Comparison of ENCODE assay signal across 18 cellular contexts in the genomic region with DNA sequence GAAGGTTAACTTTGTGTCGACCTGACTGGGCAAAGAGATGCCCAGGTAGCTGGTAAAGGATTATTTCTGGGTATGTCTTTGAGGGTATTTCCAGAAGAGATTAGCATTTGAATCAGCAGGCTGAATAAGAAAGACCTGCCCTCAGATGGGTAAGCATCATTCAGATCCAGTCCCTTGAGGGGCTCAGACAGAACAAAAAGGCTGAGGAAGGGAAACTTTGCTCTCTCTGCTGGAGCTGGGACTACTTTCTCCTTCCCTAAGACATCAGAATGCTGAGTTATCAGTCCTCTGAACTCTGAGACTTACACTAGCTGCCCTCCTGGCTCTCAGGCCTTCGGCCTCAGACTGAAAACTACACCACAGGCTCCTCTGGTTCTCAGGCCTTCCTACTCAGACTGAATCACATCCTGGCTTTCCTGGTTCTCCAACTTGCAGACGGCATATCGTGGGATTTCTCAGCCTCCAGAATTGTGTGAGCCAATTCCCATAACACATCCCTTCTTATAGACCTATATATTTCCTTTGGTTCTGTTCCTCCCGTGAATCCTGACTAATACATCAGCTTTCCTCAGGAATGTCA.
DNase-seq lines count a peak whose midpoint lies in the region; ATAC-seq and TF ChIP-seq lines count a peak whose summit lies in the region.
"Had no signal": no experiment of that assay in that cellular context is flagged by ENCODE, and none has a peak within 500 bp of the region (broad histone marks: within the 10 kb centered on the region; RNA-seq: fewer than 3 reads in every experiment).

No MANE protein-coding gene starts in this region.

- no peak overlapping the region for H3K27ac Mint-ChIP-seq in neural progenitor cell
- H3K27ac Mint-ChIP-seq: activated CD4-positive, alpha-beta memory T cell treated with anti-CD3 and anti-CD28 coated beads for 36 hours; activated T-helper 1 cell treated with anti-CD3 and anti-CD28 coated beads, Interleukin-12 subunit alpha, Interleukin-12 subunit beta, Interleukin-2, Interleukin-4 antibody, amounts not matched to agents 30 ng/mL and 10 ng/mL and 1 ng/mL, durations not matched to agents 14 hours and 24 hours and 36 hours; stimulated activated naive CD8-positive, alpha-beta T cell treated with anti-CD3 and anti-CD28 coated beads, Interleukin-15, Interleukin-2, amounts not matched to agents 100 ng/mL and 50 ng/mL, for 24 hours had no signal

- H3K27ac ChIP-seq in RWPE2 (ENCODE audit: poor library complexity, severe bottlenecking) (no peak overlapping the region), neural progenitor cell (peak overlapping the region; percentile 77)
- H3K27ac ChIP-seq: BLaER1, KMS-11 had no signal

- no peaks in the 10 kb centered on the region for H3K27me3 Mint-ChIP-seq in neural progenitor cell (ENCODE audit: insufficient read depth, low read depth)
- H3K27me3 Mint-ChIP-seq: activated CD4-positive, alpha-beta memory T cell treated with anti-CD3 and anti-CD28 coated beads for 36 hours; stimulated activated naive CD8-positive, alpha-beta T cell treated with anti-CD3 and anti-CD28 coated beads, Interleukin-15, Interleukin-2, amounts not matched to agents 100 ng/mL and 50 ng/mL, for 24 hours had no signal

- no peak overlapping the region for H3K4me2 ChIP-seq in neural progenitor cell
- H3K4me2 ChIP-seq: BLaER1, KMS-11 had no signal

- H3K36me3 ChIP-seq in RWPE2 (ENCODE audit: low read depth) (no peaks in the 10 kb centered on the region), neural progenitor cell (no peaks in the 10 kb centered on the region)
- H3K36me3 ChIP-seq: BLaER1 had no signal

- H3K4me1 ChIP-seq in RWPE2 (ENCODE audit: insufficient read depth, poor library complexity, severe bottlenecking) (no peaks in the 10 kb centered on the region), neural progenitor cell (peaks cover 47% of the 10 kb centered on the region)
- H3K4me1 ChIP-seq: BLaER1 had no signal

- no peaks in the 10 kb centered on the region for H3K9me3 Mint-ChIP-seq in neural progenitor cell
- H3K9me3 Mint-ChIP-seq: activated T-helper 1 cell treated with anti-CD3 and anti-CD28 coated beads, Interleukin-12 subunit alpha, Interleukin-12 subunit beta, Interleukin-2, Interleukin-4 antibody, amounts not matched to agents 30 ng/mL and 10 ng/mL and 1 ng/mL, durations not matched to agents 14 hours and 24 hours and 36 hours; stimulated activated naive CD8-positive, alpha-beta T cell treated with anti-CD3 and anti-CD28 coated beads, Interleukin-15, Interleukin-2, amounts not matched to agents 100 ng/mL and 50 ng/mL, for 24 hours had no signal

- H3K9me3 ChIP-seq in RWPE2 (ENCODE audit: severe bottlenecking): no peaks in the 10 kb centered on the region
- no peaks in the 10 kb centered on the region for H3K9me3 ChIP-seq in neural progenitor cell (ENCODE audit: low read depth)
- H3K9me3 ChIP-seq: BLaER1 had no signal

- no peaks in the 10 kb centered on the region for H3K36me3 Mint-ChIP-seq in neural progenitor cell
- H3K36me3 Mint-ChIP-seq: activated CD4-positive, alpha-beta memory T cell treated with anti-CD3 and anti-CD28 coated beads for 36 hours had no signal

- no peak overlapping the region for H3K9ac ChIP-seq in neural progenitor cell
- H3K9ac ChIP-seq: BLaER1, KMS-11 had no signal

- TF ChIP-seq CTCF in RWPE2 (IDR thresholded peaks at IDR 0.05; ENCODE audit: poor library complexity, severe bottlenecking) (no peak), epithelial cell of esophagus (IDR thresholded peaks at IDR 0.05; ENCODE audit: insufficient read depth, low read depth, low read length, missing control alignments) (no peak), neural progenitor cell (IDR thresholded peaks at IDR 0.05) (no peak)

- peaks cover 25% of the 10 kb centered on the region for H3F3A ChIP-seq in neural progenitor cell (ENCODE audit: low read depth)

- no peaks in the 10 kb centered on the region for H3K79me2 ChIP-seq in neural progenitor cell (ENCODE audit: low read depth)

- H4K20me1 ChIP-seq in neural progenitor cell (ENCODE audit: low read depth): no peaks in the 10 kb centered on the region
- H4K20me1 ChIP-seq: BLaER1 had no signal

- H3K4me3 ChIP-seq in RWPE2 (ENCODE audit: severe bottlenecking) (no peak overlapping the region), epithelial cell of esophagus (ENCODE audit: low read length) (no peak overlapping the region), neural progenitor cell (no peak overlapping the region)
- H3K4me3 ChIP-seq: BLaER1 had no signal

- H3K27me3 ChIP-seq in RWPE2 (ENCODE audit: insufficient read depth, poor library complexity, severe bottlenecking) (no peaks in the 10 kb centered on the region), neural progenitor cell (no peaks in the 10 kb centered on the region)
- H3K27me3 ChIP-seq: BLaER1 had no signal

- H3K4me3 Mint-ChIP-seq in neural progenitor cell: no peak overlapping the region
- H3K4me3 Mint-ChIP-seq: activated CD4-positive, alpha-beta memory T cell treated with anti-CD3 and anti-CD28 coated beads for 36 hours; activated T-helper 1 cell treated with anti-CD3 and anti-CD28 coated beads, Interleukin-12 subunit alpha, Interleukin-12 subunit beta, Interleukin-2, Interleukin-4 antibody, amounts not matched to agents 30 ng/mL and 10 ng/mL and 1 ng/mL, durations not matched to agents 14 hours and 24 hours and 36 hours; immature natural killer cell; stimulated activated naive CD8-positive, alpha-beta T cell treated with anti-CD3 and anti-CD28 coated beads, Interleukin-15, Interleukin-2, amounts not matched to agents 100 ng/mL and 50 ng/mL, for 24 hours had no signal

- ATAC-seq in RWPE2 (ENCODE audit: low read depth) (peak; percentile 44; the same call in 1 of the 3 replicates), HG02571 (IDR thresholded peaks at IDR 0.05; ENCODE audit: unreplicated experiment) (no peak)
- ATAC-seq: HCT116 had no signal

- H3K4me1 Mint-ChIP-seq in neural progenitor cell: peaks cover 15% of the 10 kb centered on the region
- H3K4me1 Mint-ChIP-seq: immature natural killer cell had no signal

- peak; percentile 33 for DNase-seq in GM03348 (ENCODE audit: low spot score)
- no peak for DNase-seq in RWPE2 (ENCODE audit: low spot score)
- DNase-seq in epithelial cell of esophagus (ENCODE audit: low read depth): peak; percentile 70
- no peak for DNase-seq in neural progenitor cell (ENCODE audit: low spot score)
- DNase-seq in KG1 (lab: John Stamatoyannopoulos, UW): no peak
- no peak for DNase-seq in iPS-NIHi7 (ENCODE audit: extremely low spot score)
- DNase-seq in middle frontal gyrus (ENCODE audit: extremely low spot score, low spot score): no peak
- DNase-seq: activated CD4-positive, alpha-beta memory T cell treated with anti-CD3 and anti-CD28 coated beads for 36 hours; DMS53; immature natural killer cell; NCI-H1417; SIG-M5 had no signal

- peak overlapping the region; percentile 55 for H2AFZ ChIP-seq in neural progenitor cell (replicated peaks)

Comparison
In these comparisons a context has a peak if more than half of its experiments do, and no peak if none do; other contexts are left out.
1. DNase-seq: peak in GM03348 (single experiment) and epithelial cell of esophagus (single experiment); none in RWPE2 (single experiment), neural progenitor cell (single experiment), KG1 (single experiment), iPS-NIHi7 (single experiment) and middle frontal gyrus (single experiment).